ENCODE assay signal across 14 cellular contexts in the genomic region with DNA sequence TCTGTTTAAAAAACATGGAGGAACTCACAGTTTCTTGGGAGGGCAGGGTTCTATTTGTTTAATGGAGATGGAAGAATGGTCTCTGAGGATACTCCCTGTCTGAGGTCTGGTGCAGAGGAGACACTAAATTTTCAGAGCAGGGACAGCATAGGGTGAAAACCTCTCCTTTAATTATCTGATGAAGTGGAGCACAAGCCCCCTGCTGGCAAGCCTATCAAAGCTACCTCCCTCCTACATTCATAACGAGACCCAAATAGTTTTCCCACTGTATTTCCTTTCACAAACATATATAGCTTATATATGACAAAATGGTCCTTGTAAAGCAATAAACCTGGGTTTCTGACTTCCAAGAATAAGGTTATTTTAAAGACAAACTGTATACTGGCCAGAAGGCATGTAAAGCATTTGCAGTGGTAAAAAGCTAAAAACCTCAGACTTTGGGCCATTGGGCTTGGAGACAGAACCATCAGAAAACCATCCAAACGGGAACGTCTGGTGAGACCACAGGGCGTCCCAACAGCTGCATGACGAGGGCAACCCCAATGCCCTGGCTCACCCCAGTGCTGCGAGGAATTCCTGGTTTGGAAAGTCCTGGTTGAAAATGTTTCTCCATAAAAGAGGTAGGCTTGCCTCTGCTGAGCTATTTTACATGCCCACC.
DNase-seq lines count a peak whose midpoint lies in the region; ATAC-seq and TF ChIP-seq lines count a peak whose summit lies in the region.
"Had no signal": no experiment of that assay in that cellular context is flagged by ENCODE, and none has a peak within 500 bp of the region (broad histone marks: within the 10 kb centered on the region; RNA-seq: fewer than 3 reads in every experiment).

No MANE protein-coding gene starts in this region.

- H3K36me3 ChIP-seq in HEK293 (ENCODE audit: control insufficient read depth in 2 of 2, insufficient read depth in 1 of 2, low read length in 2 of 2) (no peaks in the 10 kb centered on the region), lower lobe of right lung (no peaks in the 10 kb centered on the region)
- H3K36me3 ChIP-seq: heart right ventricle had no signal

- TF ChIP-seq CTCF in HEK293 (tag by site-specific recombination; IDR thresholded peaks at IDR 0.05): no peak
- no peak for TF ChIP-seq CTCF in lower lobe of right lung (IDR thresholded peaks at IDR 0.05)

- intact Hi-C loops in lower lobe of right lung (cut with DNase I): no loop called here

- H3K4me1 ChIP-seq in HEK293 (ENCODE audit: control insufficient read depth, insufficient read depth, low read length) (no peaks in the 10 kb centered on the region), lower lobe of right lung (no peaks in the 10 kb centered on the region)

- H3K27ac ChIP-seq in HEK293 (ENCODE audit: extremely low read depth, low read depth, low read length) (no peak overlapping the region), lower lobe of right lung (no peak overlapping the region)
- H3K27ac ChIP-seq: heart right ventricle had no signal

- DNase-seq in EH (ENCODE audit: low read depth): peak; percentile 11
- DNase-seq in astrocyte of the hippocampus (ENCODE audit: low read depth, low spot score): peak; percentile 31
- peak; percentile 19 to 30 for DNase-seq in lung microvascular endothelial cell (ENCODE audit: low read depth in 2 of 2)
- no peak for DNase-seq in putamen (ENCODE audit: low spot score)
- no peak for DNase-seq in lower lobe of right lung
- DNase-seq: activated B cell treated with CpG ODN at 0.5 μM for 24 hours; activated naive CD4-positive, alpha-beta T cell treated with anti-CD3 and anti-CD28 coated beads, Interleukin-2, amount 10 ng/mL, durations not matched to agents 7 days and 5 days; caudate nucleus; heart right ventricle; left colon; stimulated activated naive CD4-positive, alpha-beta T cell had no signal

- POLR2A ChIA-PET in HEK293 (lab: Yijun Ruan, JAX): no interaction called here

- ATAC-seq in HG02884 (IDR thresholded peaks at IDR 0.05; ENCODE audit: unreplicated experiment) (no peak), HG03196 (IDR thresholded peaks at IDR 0.05; ENCODE audit: unreplicated experiment) (no peak), lower lobe of right lung (no peak)
- ATAC-seq: heart right ventricle, left colon had no signal

- CTCF ChIA-PET in HEK293 (lab: Yijun Ruan, JAX): interaction anchor here (0.6 to 1.4 kb wide), 4 partner anchors 12 to 117 kb away, joined by 3 to 4 read pairs (median 4); no protein-coding TSS in a partner anchor

- H3K9me3 ChIP-seq in HEK293 (ENCODE audit: control insufficient read depth, insufficient read depth, low read depth, low read length): no peaks in the 10 kb centered on the region
- no peaks in the 10 kb centered on the region for H3K9me3 ChIP-seq in lower lobe of right lung
- H3K9me3 ChIP-seq: heart right ventricle had no signal

- no peaks in the 10 kb centered on the region for H3K27me3 ChIP-seq in lower lobe of right lung (ENCODE audit: low read depth)

- H3K4me3 ChIP-seq in HEK293 (ENCODE audit: low read depth, low read length): no peak overlapping the region
- H3K4me3 ChIP-seq in lower lobe of right lung: no peak overlapping the region
- H3K4me3 ChIP-seq: heart right ventricle had no signal

TF ChIP-seq in HEK293, 187 proteins besides CTCF, POLR2A, EP300 and RAD21:
- TF ChIP-seq, protein P1, sequence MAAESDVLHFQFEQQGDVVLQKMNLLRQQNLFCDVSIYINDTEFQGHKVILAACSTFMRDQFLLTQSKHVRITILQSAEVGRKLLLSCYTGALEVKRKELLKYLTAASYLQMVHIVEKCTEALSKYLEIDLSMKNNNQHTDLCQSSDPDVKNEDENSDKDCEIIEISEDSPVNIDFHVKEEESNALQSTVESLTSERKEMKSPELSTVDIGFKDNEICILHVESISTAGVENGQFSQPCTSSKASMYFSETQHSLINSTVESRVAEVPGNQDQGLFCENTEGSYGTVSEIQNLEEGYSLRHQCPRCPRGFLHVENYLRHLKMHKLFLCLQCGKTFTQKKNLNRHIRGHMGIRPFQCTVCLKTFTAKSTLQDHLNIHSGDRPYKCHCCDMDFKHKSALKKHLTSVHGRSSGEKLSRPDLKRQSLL (tag by site-specific recombination; IDR thresholded peaks at IDR 0.05): no peak
- TF ChIP-seq ZNF677 (tag by site-specific recombination; IDR thresholded peaks at IDR 0.05) (0 out of 2 replicates have a peak, but pooled peaks have one; percentile 48), ZNF596 (tag by site-specific recombination; IDR thresholded peaks at IDR 0.05) (no peak)

Comparison
In these comparisons a context has a peak if more than half of its experiments do, and no peak if none do; other contexts are left out.
1. DNase-seq: peak in EH (single experiment), astrocyte of the hippocampus (single experiment) and lung microvascular endothelial cell (2 of 2); none in putamen (single experiment) and lower lobe of right lung (single experiment).